ENCODE assay signal across 8 cellular contexts in the genomic region with DNA sequence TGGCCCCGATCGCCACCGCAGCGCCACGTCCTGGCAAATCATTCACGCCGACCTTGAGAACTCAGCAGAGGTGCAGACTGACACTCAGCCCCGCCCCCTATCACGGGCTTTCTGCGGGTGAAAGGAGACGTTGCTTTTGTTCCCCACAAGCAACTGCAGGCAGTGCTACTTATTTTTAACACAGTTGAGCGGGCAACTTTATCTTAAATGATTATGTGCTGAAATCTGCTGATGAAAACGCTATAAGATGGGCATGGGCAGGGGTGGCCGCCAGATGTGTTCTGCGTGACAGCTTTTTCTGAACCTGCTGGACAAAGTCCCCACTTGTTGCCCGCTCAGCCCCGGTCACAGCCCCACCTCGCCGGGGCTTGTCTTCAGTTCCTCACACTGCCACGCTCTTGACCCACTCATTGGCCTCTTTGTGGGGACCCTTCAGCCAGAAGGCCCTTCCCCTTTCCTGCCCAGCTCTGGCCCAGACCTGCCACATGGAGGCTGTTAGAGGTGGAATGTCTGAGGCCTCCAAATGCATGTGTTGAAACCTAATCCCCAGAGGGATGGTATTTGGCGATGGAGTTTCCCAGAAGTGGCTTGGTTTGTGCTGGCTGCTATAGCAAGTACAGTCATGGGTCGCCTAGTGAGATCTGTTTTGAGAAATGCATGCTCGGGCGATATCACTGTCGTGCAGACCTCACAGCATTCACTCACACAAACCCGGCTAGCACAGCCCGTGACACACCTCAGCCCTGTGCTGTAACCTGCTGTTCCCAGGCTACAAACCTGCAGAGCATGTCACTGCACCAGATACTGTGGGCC. TPM values are rescaled to one million over a fixed set of nuclear protein-coding genes. Genes with fewer than 3 reads are reported as not detected.
DNase-seq lines count a peak whose midpoint lies in the region; ATAC-seq and TF ChIP-seq lines count a peak whose summit lies in the region.

No MANE protein-coding gene starts in this region.

- ATAC-seq in activated T-cell treated with anti-CD3 and anti-CD28 coated beads, Interleukin-2, amount 50 U/mL, for 72 hours (replicated peaks in 1 of 2) = peak in 1 of 2 donors; percentile 22
- ATAC-seq in GM21360 (IDR thresholded peaks at IDR 0.05; ENCODE audit: unreplicated experiment) = no peak

- no peak for TF ChIP-seq POLR2A in spleen (IDR thresholded peaks at IDR 0.05)

- CTCF ChIA-PET in GM10248 (lab: Yijun Ruan, JAX) = interaction anchor here (1.4 kb wide), 1 partner anchor 8 kb away, joined by 4 read pairs; no protein-coding TSS in a partner anchor

- H3K27ac ChIP-seq in right atrium auricular region (peak overlapping the region; percentile 77 to 84), spleen (no peak overlapping the region)

- TF ChIP-seq CTCF in right atrium auricular region (IDR thresholded peaks at IDR 0.05) (no peak), spleen (IDR thresholded peaks at IDR 0.05 in 8 of 11, conservative IDR thresholded peaks at IDR 0.05 in 3 of 11) (no peak), GM10248 (IDR thresholded peaks at IDR 0.05; ENCODE audit: control extremely low read depth, extremely low read depth, low read depth, missing control alignments) (no peak), GM13976 (IDR thresholded peaks at IDR 0.05; ENCODE audit: borderline replicate concordance, control extremely low read depth, extremely low read depth, insufficient read depth, missing control alignments) (no peak)

- H3K4me1 ChIP-seq in right atrium auricular region (peaks cover 0 to 15% of the 10 kb centered on the region in 2 donors), spleen (peaks cover 7 to 31% (median 15%) of the 10 kb centered on the region in 6 donors)

- WGBS in spleen, 5 donors = 43 to 56% (median 45%) methylated on average over 24 to 27 of the region's 27 CpGs

- H3K27me3 ChIP-seq in right atrium auricular region (no peaks in the 10 kb centered on the region), spleen (replicated peaks in 1 of 7) (peaks cover 0 to 7% (median 0%) of the 10 kb centered on the region in 7 donors)

- H3K36me3 Mint-ChIP-seq in activated T-cell treated with anti-CD3 and anti-CD28 coated beads, Interleukin-2, amount 50 U/mL, for 72 hours (ENCODE audit: insufficient read depth in 2 of 2) = no peaks in the 10 kb centered on the region

- no peaks in the 10 kb centered on the region for H3K9me3 ChIP-seq in right atrium auricular region
- no peaks in the 10 kb centered on the region for H3K9me3 ChIP-seq in spleen

- peak; percentile 50 for DNase-seq in HK-2 (ENCODE audit: unreplicated experiment)
- peak; percentile 23 to 30 for DNase-seq in activated T-cell treated with anti-CD3 and anti-CD28 coated beads, Interleukin-2, amount 50 U/mL, for 72 hours
- DNase-seq in right atrium auricular region (ENCODE audit: low spot score) = no peak
- DNase-seq in spleen = peak; percentile 85
- DNase-seq in GM10248 (ENCODE audit: extremely low spot score) = no peak
- no peak for DNase-seq in NCI-H446 (lab: John Stamatoyannopoulos, UW)
- no peak for DNase-seq in GM13976 (ENCODE audit: low spot score)

- H3K27me3 Mint-ChIP-seq in activated T-cell treated with anti-CD3 and anti-CD28 coated beads, Interleukin-2, amount 50 U/mL, for 72 hours (ENCODE audit: low read depth) = no peaks in the 10 kb centered on the region

- peak overlapping the region; percentile 25 to 64 for H3K4me3 Mint-ChIP-seq in activated T-cell treated with anti-CD3 and anti-CD28 coated beads, Interleukin-2, amount 50 U/mL, for 72 hours

- no peak overlapping the region for H3K4me3 ChIP-seq in right atrium auricular region
- peak overlapping the region in 2 of 8 donors; percentile 11 to 31 for H3K4me3 ChIP-seq in spleen

- POLR2A ChIA-PET in GM10248 (lab: Yijun Ruan, JAX) = no interaction called here

- in situ Hi-C loops in GM13976 (cut with MboI; ENCODE audit: low sequenced_read_pairs, unreplicated experiment) = no loop called here

- no peaks in the 10 kb centered on the region for H3K9me3 Mint-ChIP-seq in activated T-cell treated with anti-CD3 and anti-CD28 coated beads, Interleukin-2, amount 50 U/mL, for 72 hours

- peaks cover 14% of the 10 kb centered on the region for H3K4me1 Mint-ChIP-seq in activated T-cell treated with anti-CD3 and anti-CD28 coated beads, Interleukin-2, amount 50 U/mL, for 72 hours (ENCODE audit: low read depth)

- intact Hi-C loops in spleen (cut with DNase I; ENCODE audit: low total_unique reads) = no loop called here

- no peaks in the 10 kb centered on the region for H3K36me3 ChIP-seq in right atrium auricular region
- H3K36me3 ChIP-seq in spleen = no peaks in the 10 kb centered on the region

- no peak overlapping the region for H3K27ac Mint-ChIP-seq in activated T-cell treated with anti-CD3 and anti-CD28 coated beads, Interleukin-2, amount 50 U/mL, for 72 hours

RNA-seq across cellular contexts. Expression of gene PDXK, which starts 15.7 kb away (rescaled TPM):
- total RNA-seq in activated T-cell treated with anti-CD3 and anti-CD28 coated beads, Interleukin-2, amount 50 U/mL, for 72 hours = 10 to 100 TPM; 87.9 to 99.5 TPM
- total RNA-seq in right atrium auricular region (10 to 100 TPM; 29.1 to 45.7 TPM), spleen (10 to 100 TPM; 41.1 to 82.9 (median 58.7) TPM)
- 10 to 100 TPM; 17.9 to 39.0 (median 24.7) TPM for polyA plus RNA-seq in spleen

RNA-seq across cellular contexts. Expression of gene RRP1B, which starts 43.9 kb away (rescaled TPM):
- 10 to 100 TPM; 52.6 to 62.0 TPM for total RNA-seq in activated T-cell treated with anti-CD3 and anti-CD28 coated beads, Interleukin-2, amount 50 U/mL, for 72 hours
- total RNA-seq in right atrium auricular region (10 to 100 TPM; 10.5 to 16.0 TPM), spleen (10 to 100 TPM; 25.3 to 28.9 (median 25.7) TPM)
- 10 to 100 TPM in 2 of 3 donors, 1 to 10 TPM in 1; 7.9 to 11.6 (median 10.1) TPM for polyA plus RNA-seq in spleen

RNA-seq across cellular contexts. Expression of gene HSF2BP, which starts 44.0 kb away (rescaled TPM):
- total RNA-seq in activated T-cell treated with anti-CD3 and anti-CD28 coated beads, Interleukin-2, amount 50 U/mL, for 72 hours = 1 to 10 TPM; 1.3 to 1.9 TPM
- total RNA-seq in right atrium auricular region = under 1 TPM; 0.44 to 0.67 TPM
- 1 to 10 TPM in 2 of 7 donors, under 1 TPM in 3, not detected in 2; 0.19 to 1.9 (median 0.58) TPM for total RNA-seq in spleen
- under 1 TPM; 0.13 to 0.35 (median 0.19) TPM for polyA plus RNA-seq in spleen

Comparison
In these comparisons a context has a peak if more than half of its experiments do, and no peak if none do; other contexts are left out.
1. DNase-seq: peak in HK-2 (single experiment), activated T-cell treated with anti-CD3 and anti-CD28 coated beads, Interleukin-2, amount 50 U/mL, for 72 hours (2 of 2) and spleen (single experiment); none in right atrium auricular region (single experiment), GM10248 (single experiment), NCI-H446 (0 of 2) and GM13976 (single experiment).
2. H3K27ac ChIP-seq: peak in right atrium auricular region (2 of 2); none in spleen (0 of 8).